ENCODE assay signal across 9 cellular contexts in genomic region chr9:68981825-68982224, GRCh38. TPM values are rescaled to one million over a fixed set of nuclear protein-coding genes. Genes with fewer than 3 reads are reported as not detected.
DNase-seq lines count a peak whose midpoint lies in the region; ATAC-seq and TF ChIP-seq lines count a peak whose summit lies in the region.
"Had no signal": no experiment of that assay in that cellular context is flagged by ENCODE, and none has a peak within 500 bp of the region (broad histone marks: within the 10 kb centered on the region; RNA-seq: fewer than 3 reads in every experiment).

No MANE protein-coding gene starts in this region.

- no peaks in the 10 kb centered on the region for H3K27me3 Mint-ChIP-seq in natural killer cell (ENCODE audit: low read depth in 2 of 2)

- intact Hi-C loops in natural killer cell (cut with micrococcal nuclease): no loop called here

- no peak overlapping the region for H3K27ac Mint-ChIP-seq in natural killer cell

- H3K4me3 Mint-ChIP-seq in natural killer cell: no peak overlapping the region

- TF ChIP-seq CTCF in natural killer cell (IDR thresholded peaks at IDR 0.05): no peak

- DNase-seq in NAMALWA (ENCODE audit: low spot score): peak; percentile 62
- peak; percentile 12 for DNase-seq in glomerular visceral epithelial cell (ENCODE audit: extremely low spot score)
- no peak for DNase-seq in hepatic stellate cell (ENCODE audit: low spot score)
- DNase-seq in natural killer cell: no peak
- DNase-seq in T1000 (lab: John Stamatoyannopoulos, UW): no peak
- DNase-seq in activated CD8-positive, alpha-beta memory T cell treated with anti-CD3 and anti-CD28 coated beads for 24 hours: no peak

- ATAC-seq in GM18498 (IDR thresholded peaks at IDR 0.05; ENCODE audit: unreplicated experiment) (peak; percentile 41), GM21723 (IDR thresholded peaks at IDR 0.05; ENCODE audit: unreplicated experiment) (peak; percentile 55), natural killer cell (no peak)

- no peaks in the 10 kb centered on the region for H3K9me3 Mint-ChIP-seq in natural killer cell

- no peaks in the 10 kb centered on the region for H3K36me3 Mint-ChIP-seq in natural killer cell

- H3K4me1 Mint-ChIP-seq in natural killer cell: peaks cover 10 to 12% of the 10 kb centered on the region in 2 donors

RNA-seq across cellular contexts. Expression of gene PRKACG, which starts 32.1 kb away (rescaled TPM):
- not detected for total RNA-seq in natural killer cell
- total RNA-seq: activated CD8-positive, alpha-beta memory T cell treated with anti-CD3 and anti-CD28 coated beads for 36 hours had no signal

RNA-seq across cellular contexts. Expression of gene FXN, which starts 53.7 kb away (rescaled TPM):
- 10 to 100 TPM; 11.5 to 19.4 (median 18.9) TPM for total RNA-seq in natural killer cell

Comparison
In these comparisons a context has a peak if more than half of its experiments do, and no peak if none do; other contexts are left out.
1. ATAC-seq: peak in GM18498 (single experiment) and GM21723 (single experiment); none in natural killer cell (0 of 3).
2. DNase-seq: peak in NAMALWA (single experiment) and glomerular visceral epithelial cell (single experiment); none in hepatic stellate cell (single experiment), natural killer cell (single experiment), T1000 (single experiment) and activated CD8-positive, alpha-beta memory T cell treated with anti-CD3 and anti-CD28 coated beads for 24 hours (single experiment).